Comparison of ENCODE assay signal across 29 cellular contexts in genomic region chr4:113013746-113014145, GRCh38.
"Had no signal": no experiment of that assay in that cellular context is flagged by ENCODE, and none has a peak within 500 bp of the region (broad histone marks: within the 10 kb centered on the region; RNA-seq: fewer than 3 reads in every experiment).

No MANE protein-coding gene starts in this region.

- DNase-seq: activated CD4-positive, alpha-beta T cell treated with anti-CD3 and anti-CD28 coated beads for 4 hours; activated CD4-positive, alpha-beta T cell treated with anti-CD3 and anti-CD28 coated beads, Interleukin-2, amount 50 U/mL, for 4 hours; activated CD8-positive, alpha-beta memory T cell treated with anti-CD3 and anti-CD28 coated beads for 24 hours; activated CD8-positive, alpha-beta memory T cell treated with anti-CD3 and anti-CD28 coated beads, Interleukin-2, amount 50 U/mL, for 4 hours; activated gamma-delta T cell treated with Interleukin-2 at 50 U/mL for 16 hours; activated naive CD8-positive, alpha-beta T cell treated with anti-CD3 and anti-CD28 coated beads, Interleukin-2, amount 50 U/mL, for 24 hours; activated T-cell treated with anti-CD3 and anti-CD28 coated beads, Interleukin-2, amount 50 U/mL, for 1 hour; central memory CD4-positive, alpha-beta T cell; effector CD8-positive, alpha-beta T cell; esophagus squamous epithelium; left lung; lower lobe of right lung; natural killer cell; right lobe of liver; stimulated activated CD4-positive, alpha-beta T cell treated with anti-CD3 and anti-CD28 coated beads, Interleukin-4, amount 100 ng/mL, for 24 hours; SW 1271; T-helper 9 cell; trophoblast cell had no signal

- H3K36me3 ChIP-seq: breast epithelium, esophagus squamous epithelium, left lung, lower lobe of right lung, right lobe of liver, thoracic aorta had no signal

- ATAC-seq: activated naive CD8-positive, alpha-beta T cell treated with anti-CD3 and anti-CD28 coated beads, Interleukin-2, amount 50 U/mL, for 24 hours; activated T-helper 17 cell treated with anti-CD3 and anti-CD28 coated beads, Interleukin-2, amount 50 U/mL, for 72 hours; left lung; lower lobe of right lung; natural killer cell; right lobe of liver; stimulated activated effector memory CD8-positive, alpha-beta T cell treated with anti-CD3 and anti-CD28 coated beads, Interleukin-12 subunit alpha, Interleukin-12 subunit beta, amount 100 ng/mL, for 72 hours had no signal

- H3K4me1 Mint-ChIP-seq: activated naive CD4-positive, alpha-beta T cell treated with anti-CD3 and anti-CD28 coated beads, Interleukin-2, amount 50 U/mL, for 24 hours; activated naive CD8-positive, alpha-beta T cell treated with anti-CD3 and anti-CD28 coated beads, Interleukin-2, amount 50 U/mL, for 24 hours; activated T-helper 17 cell treated with anti-CD3 and anti-CD28 coated beads, Interleukin-2, amount 50 U/mL, for 72 hours; natural killer cell; stimulated activated effector memory CD8-positive, alpha-beta T cell treated with anti-CD3 and anti-CD28 coated beads, Interleukin-12 subunit alpha, Interleukin-12 subunit beta, amount 100 ng/mL, for 72 hours had no signal

- H3K4me3 ChIP-seq: breast epithelium, esophagus squamous epithelium, left lung, lower lobe of right lung, right lobe of liver, skin epidermis, thoracic aorta had no signal

- H3K9me3 ChIP-seq: breast epithelium, esophagus squamous epithelium, left lung, lower lobe of right lung, right lobe of liver, thoracic aorta had no signal

- H3K36me3 Mint-ChIP-seq: activated naive CD4-positive, alpha-beta T cell treated with anti-CD3 and anti-CD28 coated beads, Interleukin-2, amount 50 U/mL, for 24 hours; natural killer cell; stimulated activated effector memory CD8-positive, alpha-beta T cell treated with anti-CD3 and anti-CD28 coated beads, Interleukin-12 subunit alpha, Interleukin-12 subunit beta, amount 100 ng/mL, for 72 hours had no signal

- H3K4me1 ChIP-seq: breast epithelium, esophagus squamous epithelium, left lung, lower lobe of right lung, right lobe of liver had no signal

- H3K27me3 Mint-ChIP-seq: activated naive CD8-positive, alpha-beta T cell treated with anti-CD3 and anti-CD28 coated beads, Interleukin-2, amount 50 U/mL, for 24 hours; activated T-helper 17 cell treated with anti-CD3 and anti-CD28 coated beads, Interleukin-2, amount 50 U/mL, for 72 hours; progenitor cell of endocrine pancreas; stimulated activated naive CD8-positive, alpha-beta T cell treated with anti-CD3 and anti-CD28 coated beads, Interleukin-15, Interleukin-2, amounts not matched to agents 100 ng/mL and 50 ng/mL, for 24 hours had no signal

- H3K27ac Mint-ChIP-seq: activated naive CD4-positive, alpha-beta T cell treated with anti-CD3 and anti-CD28 coated beads, Interleukin-2, amount 50 U/mL, for 24 hours; activated naive CD8-positive, alpha-beta T cell treated with anti-CD3 and anti-CD28 coated beads, Interleukin-2, amount 50 U/mL, for 24 hours; activated T-helper 17 cell treated with anti-CD3 and anti-CD28 coated beads, Interleukin-2, amount 50 U/mL, for 72 hours; natural killer cell; progenitor cell of endocrine pancreas; stimulated activated effector memory CD8-positive, alpha-beta T cell treated with anti-CD3 and anti-CD28 coated beads, Interleukin-12 subunit alpha, Interleukin-12 subunit beta, amount 100 ng/mL, for 72 hours; stimulated activated naive CD8-positive, alpha-beta T cell treated with anti-CD3 and anti-CD28 coated beads, Interleukin-15, Interleukin-2, amounts not matched to agents 100 ng/mL and 50 ng/mL, for 24 hours; T-helper 1 cell treated with Interleukin-12 subunit alpha and Interleukin-12 subunit beta and Interleukin-4 antibody, amounts not matched to agents 30 μg/mL and 1 μg/mL, for 36 hours had no signal

- H3K27me3 ChIP-seq: breast epithelium, esophagus squamous epithelium, left lung, right lobe of liver had no signal

- H3K4me3 Mint-ChIP-seq: activated naive CD4-positive, alpha-beta T cell treated with anti-CD3 and anti-CD28 coated beads, Interleukin-2, amount 50 U/mL, for 24 hours; activated naive CD8-positive, alpha-beta T cell treated with anti-CD3 and anti-CD28 coated beads, Interleukin-2, amount 50 U/mL, for 24 hours; activated T-helper 17 cell treated with anti-CD3 and anti-CD28 coated beads, Interleukin-2, amount 50 U/mL, for 72 hours; natural killer cell; stimulated activated effector memory CD8-positive, alpha-beta T cell treated with anti-CD3 and anti-CD28 coated beads, Interleukin-12 subunit alpha, Interleukin-12 subunit beta, amount 100 ng/mL, for 72 hours; stimulated activated naive CD8-positive, alpha-beta T cell treated with anti-CD3 and anti-CD28 coated beads, Interleukin-15, Interleukin-2, amounts not matched to agents 100 ng/mL and 50 ng/mL, for 24 hours; T-helper 1 cell treated with Interleukin-12 subunit alpha and Interleukin-12 subunit beta and Interleukin-4 antibody, amounts not matched to agents 30 μg/mL and 1 μg/mL, for 36 hours had no signal

- H3K27ac ChIP-seq: breast epithelium, epithelial cell of prostate, esophagus squamous epithelium, left lung, lower lobe of right lung, right lobe of liver, skin epidermis, thoracic aorta, VCaP had no signal

- H3K9me3 Mint-ChIP-seq: activated naive CD4-positive, alpha-beta T cell treated with anti-CD3 and anti-CD28 coated beads, Interleukin-2, amount 50 U/mL, for 24 hours; activated naive CD8-positive, alpha-beta T cell treated with anti-CD3 and anti-CD28 coated beads, Interleukin-2, amount 50 U/mL, for 24 hours; activated T-helper 17 cell treated with anti-CD3 and anti-CD28 coated beads, Interleukin-2, amount 50 U/mL, for 72 hours; stimulated activated effector memory CD8-positive, alpha-beta T cell treated with anti-CD3 and anti-CD28 coated beads, Interleukin-12 subunit alpha, Interleukin-12 subunit beta, amount 100 ng/mL, for 72 hours; stimulated activated naive CD8-positive, alpha-beta T cell treated with anti-CD3 and anti-CD28 coated beads, Interleukin-15, Interleukin-2, amounts not matched to agents 100 ng/mL and 50 ng/mL, for 24 hours; T-helper 1 cell treated with Interleukin-12 subunit alpha and Interleukin-12 subunit beta and Interleukin-4 antibody, amounts not matched to agents 30 μg/mL and 1 μg/mL, for 36 hours had no signal
